ENCODE assay signal across 1 cellular context in genomic region chr19:530133-531008, GRCh38.
TF ChIP-seq lines count a peak whose summit lies in the region.

No MANE protein-coding gene starts in this region.

TF ChIP-seq in HepG2, 621 proteins besides CTCF, POLR2A, EP300 and RAD21 (continued from another document and continues in another):
- TF ChIP-seq ZNF597 (CRISPR knock-in tag; IDR thresholded peaks at IDR 0.05) (no peak), SIN3B (IDR thresholded peaks at IDR 0.05; ENCODE audit: low read length) (no peak), ATF1 (CRISPR knock-in tag; IDR thresholded peaks at IDR 0.05) (no peak), ZNF335 (CRISPR knock-in tag; IDR thresholded peaks at IDR 0.05) (no peak), ZSCAN29 (CRISPR knock-in tag; conservative IDR thresholded peaks at IDR 0.05) (no peak), ZNF7 (CRISPR knock-in tag; IDR thresholded peaks at IDR 0.05) (no peak), NFATC3 (CRISPR knock-in tag; IDR thresholded peaks at IDR 0.05) (no peak), SRSF1 (optimal IDR thresholded peaks at IDR 0.05; ENCODE audit: low read depth, low read length) (peak; percentile 61), ZNF740 (CRISPR knock-in tag; IDR thresholded peaks at IDR 0.05) (no peak), HNRNPL (IDR thresholded peaks at IDR 0.05; ENCODE audit: low read depth, low read length) (0 out of 2 replicates have a peak, but pooled peaks have one; percentile 70), MAFK (conservative IDR thresholded peaks at IDR 0.05 in 1 of 2, IDR thresholded peaks at IDR 0.05 in 1 of 2; ENCODE audit: low read length in 2 of 2) (no peak), FOXA3 (CRISPR knock-in tag; IDR thresholded peaks at IDR 0.05) (0 out of 2 replicates have a peak, but pooled peaks have one; percentile 5), KLF16 (CRISPR knock-in tag; IDR thresholded peaks at IDR 0.05) (no peak; a peak in 1 of 4 replicates), ZNF251 (CRISPR knock-in tag; IDR thresholded peaks at IDR 0.05) (no peak), KAT2B (IDR thresholded peaks at IDR 0.05; ENCODE audit: borderline replicate concordance, low read depth, low read length) (no peak), REXO4 (CRISPR knock-in tag; IDR thresholded peaks at IDR 0.05; ENCODE audit: borderline replicate concordance) (no peak), NFKBIZ (CRISPR knock-in tag; IDR thresholded peaks at IDR 0.05) (no peak), ZNF225 (CRISPR knock-in tag; IDR thresholded peaks at IDR 0.05) (no peak), SIN3A (IDR thresholded peaks at IDR 0.05; ENCODE audit: borderline replicate concordance, low read depth, low read length) (no peak), ZMAT3 (CRISPR knock-in tag; conservative IDR thresholded peaks at IDR 0.05) (no peak), ZNF800 (CRISPR knock-in tag; IDR thresholded peaks at IDR 0.05) (0 out of 2 replicates have a peak, but pooled peaks have one; percentile 50), STAT6 (CRISPR knock-in tag; IDR thresholded peaks at IDR 0.05; ENCODE audit: borderline replicate concordance) (no peak), ZBTB7B (CRISPR knock-in tag; IDR thresholded peaks at IDR 0.05) (no peak), FOXP4 (CRISPR knock-in tag; IDR thresholded peaks at IDR 0.05) (no peak; the same call in 1 of the 2 replicates), RFXANK (CRISPR knock-in tag; IDR thresholded peaks at IDR 0.05) (no peak), ESRRA (CRISPR knock-in tag; IDR thresholded peaks at IDR 0.05; ENCODE audit: low read depth) (no peak), KDM3A (CRISPR knock-in tag; IDR thresholded peaks at IDR 0.05; ENCODE audit: low read depth) (0 out of 2 replicates have a peak, but pooled peaks have one; percentile 30), USF2 (IDR thresholded peaks at IDR 0.05; ENCODE audit: low read depth, low read length) (no peak), USF2 (CRISPR knock-in tag; IDR thresholded peaks at IDR 0.05; ENCODE audit: borderline replicate concordance) (peak; percentile 39; the same call in 1 of the 2 replicates), LRRFIP1 (CRISPR knock-in tag; conservative IDR thresholded peaks at IDR 0.05) (no peak), ZNF749 (CRISPR knock-in tag; IDR thresholded peaks at IDR 0.05; ENCODE audit: borderline replicate concordance) (no peak), ZNF768 (CRISPR knock-in tag; IDR thresholded peaks at IDR 0.05) (no peak), FOXC1 (CRISPR knock-in tag; IDR thresholded peaks at IDR 0.05; ENCODE audit: borderline replicate concordance) (no peak), CCAR2 (optimal IDR thresholded peaks at IDR 0.05; ENCODE audit: low read depth, low read length) (no peak), PAF1 (CRISPR knock-in tag; IDR thresholded peaks at IDR 0.05) (no peak), BORCS8-MEF2B (CRISPR knock-in tag; IDR thresholded peaks at IDR 0.05) (no peak), HCFC1 (IDR thresholded peaks at IDR 0.05; ENCODE audit: low read depth, low read length) (no peak), PLRG1 (conservative IDR thresholded peaks at IDR 0.05) (no peak), ZNF549 (CRISPR knock-in tag; IDR thresholded peaks at IDR 0.05) (no peak), PREB (CRISPR knock-in tag; IDR thresholded peaks at IDR 0.05) (no peak), NR0B2 (CRISPR knock-in tag; IDR thresholded peaks at IDR 0.05) (no peak), SRSF4 (IDR thresholded peaks at IDR 0.05; ENCODE audit: low read depth, low read length, poor library complexity, severe bottlenecking) (no peak), PHF20 (CRISPR knock-in tag; IDR thresholded peaks at IDR 0.05) (peak; percentile 46; the same call in 1 of the 2 replicates), HNRNPK (IDR thresholded peaks at IDR 0.05; ENCODE audit: low read depth, low read length, poor library complexity, severe bottlenecking) (no peak), RXRB (CRISPR knock-in tag; IDR thresholded peaks at IDR 0.05; ENCODE audit: borderline replicate concordance) (peak; percentile 79), ZNF770 (CRISPR knock-in tag; IDR thresholded peaks at IDR 0.05) (peak; percentile 23; the same call in 1 of the 2 replicates), KDM6A (CRISPR knock-in tag; IDR thresholded peaks at IDR 0.05; ENCODE audit: low read depth) (no peak), ZNF362 (CRISPR knock-in tag; IDR thresholded peaks at IDR 0.05; ENCODE audit: borderline replicate concordance) (peak; percentile 98), ZNF660 (CRISPR knock-in tag; IDR thresholded peaks at IDR 0.05; ENCODE audit: borderline replicate concordance, low read depth) (no peak)
